Comparison of ENCODE assay signal across 8 cellular contexts in genomic region chr13:96994030-96994848, GRCh38. TPM values are rescaled to one million over a fixed set of nuclear protein-coding genes. Genes with fewer than 3 reads are reported as not detected.
A peak's percentile ranks its signal among the peaks of the same experiment; 100 is the strongest.
DNase-seq lines count a peak whose midpoint lies in the region; ATAC-seq and TF ChIP-seq lines count a peak whose summit lies in the region.

Gene OXGR1 (minus strand): TSS chr13:96994476. CDS start chr13:96987759, 6,717 bp downstream.

- no peak within 1 kb of the TSS; a peak in 1 of 22 replicates for H3K27ac ChIP-seq in BLaER1 treated with 17β-estradiol and CSF1 and Interleukin-3, amounts not matched to agents 10 nM and 100 nM
- no peak within 1 kb of the TSS for H3K27ac ChIP-seq in RWPE2 (ENCODE audit: poor library complexity, severe bottlenecking)
- no peak within 1 kb of the TSS for H3K27ac ChIP-seq in heart left ventricle

- intact Hi-C loops in heart left ventricle (cut with DNase I), result no loop called here
- intact Hi-C loops in posterior vena cava (cut with DNase I), result no loop called here

- peaks cover 0 to 6% (median 0%) of the 10 kb centered on the region in 11 experiments; a peak in 4 of 22 replicates for H3K9me3 ChIP-seq in BLaER1 treated with 17β-estradiol and CSF1 and Interleukin-3, amounts not matched to agents 10 nM and 100 nM (replicated peaks in 1 of 11)
- H3K9me3 ChIP-seq in RWPE2 (ENCODE audit: severe bottlenecking), result no peaks in the 10 kb centered on the region
- no peaks in the 10 kb centered on the region for H3K9me3 ChIP-seq in heart left ventricle

- ATAC-seq in RWPE2 (ENCODE audit: low read depth), result peak; percentile 46
- peak in 2 of 4 donors; percentile 44 to 56 for ATAC-seq in heart left ventricle
- ATAC-seq in GM18520 (IDR thresholded peaks at IDR 0.05; ENCODE audit: unreplicated experiment), result no peak

- TF ChIP-seq POLR2A in heart left ventricle (IDR thresholded peaks at IDR 0.05), result no peak

- H3K27me3 ChIP-seq in BLaER1 treated with 17β-estradiol and CSF1 and Interleukin-3, amounts not matched to agents 10 nM and 100 nM, result peaks cover 16 to 57% (median 20%) of the 10 kb centered on the region in 11 experiments; a peak in 21 of 22 replicates
- H3K27me3 ChIP-seq in RWPE2 (ENCODE audit: insufficient read depth, poor library complexity, severe bottlenecking) (peaks cover 48% of the 10 kb centered on the region), heart left ventricle (peaks cover 0 to 54% (median 31%) of the 10 kb centered on the region in 9 donors)

- peak within 1 kb of the TSS in 10 of 11 experiments; percentile 2 to 72 (median 52); a peak in 10 of 22 replicates for H3K9ac ChIP-seq in BLaER1 treated with 17β-estradiol and CSF1 and Interleukin-3, amounts not matched to agents 10 nM and 100 nM

- WGBS in heart left ventricle, 4 donors, result 1 to 5% (median 3%) methylated on average over 48 to 52 of the region's 52 CpGs

- peak within 1 kb of the TSS; percentile 92 to 99 (median 95) for H3K4me2 ChIP-seq in BLaER1 treated with 17β-estradiol and CSF1 and Interleukin-3, amounts not matched to agents 10 nM and 100 nM

- peak within 1 kb of the TSS; percentile 49 to 68 (median 54) for H3K4me3 ChIP-seq in BLaER1 treated with 17β-estradiol and CSF1 and Interleukin-3, amounts not matched to agents 10 nM and 100 nM
- H3K4me3 ChIP-seq in RWPE2 (ENCODE audit: severe bottlenecking) (peak within 1 kb of the TSS; percentile 18), heart left ventricle (peak within 1 kb of the TSS in 11 of 12 donors; percentile 29 to 59 (median 50))

- H3K4me1 ChIP-seq in BLaER1 treated with 17β-estradiol and CSF1 and Interleukin-3, amounts not matched to agents 10 nM and 100 nM, result peaks cover 27 to 41% (median 33%) of the 10 kb centered on the region in 10 experiments
- no peaks in the 10 kb centered on the region for H3K4me1 ChIP-seq in RWPE2 (ENCODE audit: insufficient read depth, poor library complexity, severe bottlenecking)
- peaks cover 0 to 20% (median 5%) of the 10 kb centered on the region in 12 donors for H3K4me1 ChIP-seq in heart left ventricle

- DNase-seq in RWPE2 (ENCODE audit: low spot score) (no peak), heart left ventricle (peak in 1 of 5 donors; percentile 24), posterior vena cava (ENCODE audit: low spot score) (peak; percentile 76)
- no peak for DNase-seq in activated CD4-positive, alpha-beta T cell treated with anti-CD3 and anti-CD28 coated beads for 4 hours
- no peak for DNase-seq in activated CD8-positive, alpha-beta memory T cell treated with anti-CD3 and anti-CD28 coated beads for 24 hours
- DNase-seq in activated CD4-positive, CD25-positive, alpha-beta regulatory T cell (lab: John Stamatoyannopoulos, UW), result no peak

- TF ChIP-seq CTCF in RWPE2 (IDR thresholded peaks at IDR 0.05; ENCODE audit: poor library complexity, severe bottlenecking) (no peak), heart left ventricle (IDR thresholded peaks at IDR 0.05) (no peak)

- H4K20me1 ChIP-seq in BLaER1 treated with 17β-estradiol and CSF1 and Interleukin-3, amounts not matched to agents 10 nM and 100 nM, result no peaks in the 10 kb centered on the region

- no peaks in the 10 kb centered on the region for H3K36me3 ChIP-seq in BLaER1 treated with 17β-estradiol and CSF1 and Interleukin-3, amounts not matched to agents 10 nM and 100 nM
- H3K36me3 ChIP-seq in RWPE2 (ENCODE audit: low read depth), result no peaks in the 10 kb centered on the region
- no peaks in the 10 kb centered on the region for H3K36me3 ChIP-seq in heart left ventricle

RNA-seq across cellular contexts. Expression of gene OXGR1, which starts in this region (rescaled TPM):
- total RNA-seq in heart left ventricle, result under 1 TPM in 2 of 9 donors, not detected in 7; 0.16 to 0.99 TPM
- under 1 TPM in 1 of 2 donors, not detected in 1; 0.04 TPM for polyA plus RNA-seq in heart left ventricle
- total RNA-seq in posterior vena cava, result 1 to 10 TPM in 1 of 2 donors, under 1 TPM in 1; 0.95 to 1.1 TPM
